1 cellular context compared by ENCODE assay signal in genomic region chr17:31391496-31391949, GRCh38.
TF ChIP-seq lines count a peak whose summit lies in the region.

Gene RAB11FIP4, plus strand, starts transcription at chr17:31391675. Its CDS starts 178 bp downstream, at chr17:31391853.

TF ChIP-seq in WTC11, 78 proteins besides CTCF, POLR2A, EP300 and RAD21 (continued from another document):
- TF ChIP-seq ZNF281 (CRISPR knock-in tag; IDR thresholded peaks at IDR 0.05), result no peak
- no peak for TF ChIP-seq ZBTB43 (CRISPR knock-in tag; IDR thresholded peaks at IDR 0.05)
- TF ChIP-seq ZNF138 (CRISPR knock-in tag; conservative IDR thresholded peaks at IDR 0.05), result no peak
- TF ChIP-seq ZNF317 (CRISPR knock-in tag; IDR thresholded peaks at IDR 0.05; ENCODE audit: borderline replicate concordance, low read depth), result no peak
